8 cellular contexts compared by ENCODE assay signal in genomic region chr20:25623736-25624499, GRCh38. TPM values are rescaled to one million over a fixed set of nuclear protein-coding genes. Genes with fewer than 3 reads are reported as not detected.
A peak's percentile ranks its signal among the peaks of the same experiment; 100 is the strongest.
DNase-seq lines count a peak whose midpoint lies in the region; ATAC-seq and TF ChIP-seq lines count a peak whose summit lies in the region.

A gene with protein sequence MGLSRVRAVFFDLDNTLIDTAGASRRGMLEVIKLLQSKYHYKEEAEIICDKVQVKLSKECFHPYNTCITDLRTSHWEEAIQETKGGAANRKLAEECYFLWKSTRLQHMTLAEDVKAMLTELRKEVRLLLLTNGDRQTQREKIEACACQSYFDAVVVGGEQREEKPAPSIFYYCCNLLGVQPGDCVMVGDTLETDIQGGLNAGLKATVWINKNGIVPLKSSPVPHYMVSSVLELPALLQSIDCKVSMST (minus strand): TSS chr20:25624014. CDS start chr20:25623948, 66 bp downstream.

- peaks cover 0 to 5% of the 10 kb centered on the region in 2 donors for H3K36me3 Mint-ChIP-seq in naive B cell
- peaks cover 13% of the 10 kb centered on the region for H3K36me3 Mint-ChIP-seq in stimulated activated effector memory CD8-positive, alpha-beta T cell treated with anti-CD3 and anti-CD28 coated beads, Interleukin-12 subunit alpha, Interleukin-12 subunit beta, amount 100 ng/mL, for 72 hours

- DNase-seq in Daoy (ENCODE audit: low read depth) (peak; percentile 98), Peyer's patch (peak; percentile 88 to 97 (median 96)), activated T-helper 1 cell treated with Interleukin-2 at 50 U/mL for 16 hours (ENCODE audit: low read depth) (peak; percentile 70), fibroblast of gingiva (ENCODE audit: low read depth) (peak; percentile 98), naive B cell (peak; percentile 82)
- DNase-seq in stimulated activated effector memory CD8-positive, alpha-beta T cell treated with anti-CD3 and anti-CD28 coated beads, Interleukin-12 subunit alpha, Interleukin-12 subunit beta, amount 100 ng/mL, for 72 hours (ENCODE audit: low spot score in 2 of 2), result peak; percentile 85 to 95

- H3K27ac ChIP-seq in KOPT-K1 (ENCODE audit: low read depth, low read length, poor library complexity, severe bottlenecking) (peak within 1 kb of the TSS; percentile 79), Peyer's patch (peak within 1 kb of the TSS; percentile 87 to 97 (median 90))

- peak within 1 kb of the TSS; percentile 87 to 98 (median 96) for H3K4me3 Mint-ChIP-seq in naive B cell
- peak within 1 kb of the TSS; percentile 88 for H3K4me3 Mint-ChIP-seq in stimulated activated effector memory CD8-positive, alpha-beta T cell treated with anti-CD3 and anti-CD28 coated beads, Interleukin-12 subunit alpha, Interleukin-12 subunit beta, amount 100 ng/mL, for 72 hours

- peaks cover 17 to 35% (median 26%) of the 10 kb centered on the region in 3 donors for H3K4me1 Mint-ChIP-seq in naive B cell
- H3K4me1 Mint-ChIP-seq in stimulated activated effector memory CD8-positive, alpha-beta T cell treated with anti-CD3 and anti-CD28 coated beads, Interleukin-12 subunit alpha, Interleukin-12 subunit beta, amount 100 ng/mL, for 72 hours, result peaks cover 23% of the 10 kb centered on the region

- peaks cover 0 to 7% (median 2%) of the 10 kb centered on the region in 4 donors for H3K4me1 ChIP-seq in Peyer's patch

- TF ChIP-seq POLR2A in Peyer's patch (IDR thresholded peaks at IDR 0.05), result peak; percentile 44 to 53

- H3K27me3 ChIP-seq in Peyer's patch, result no peaks in the 10 kb centered on the region

- no peak for TF ChIP-seq CTCF in Peyer's patch (IDR thresholded peaks at IDR 0.05)

- peak; percentile 83 for ATAC-seq in GM21825 (IDR thresholded peaks at IDR 0.05; ENCODE audit: unreplicated experiment)
- peak; percentile 78 to 81 for ATAC-seq in naive B cell (ENCODE audit: low read depth in 2 of 2)
- peak; percentile 89 for ATAC-seq in stimulated activated effector memory CD8-positive, alpha-beta T cell treated with anti-CD3 and anti-CD28 coated beads, Interleukin-12 subunit alpha, Interleukin-12 subunit beta, amount 100 ng/mL, for 72 hours

- H3K27ac Mint-ChIP-seq in naive B cell, result peak within 1 kb of the TSS; percentile 83 to 97 (median 94)
- H3K27ac Mint-ChIP-seq in stimulated activated effector memory CD8-positive, alpha-beta T cell treated with anti-CD3 and anti-CD28 coated beads, Interleukin-12 subunit alpha, Interleukin-12 subunit beta, amount 100 ng/mL, for 72 hours, result peak within 1 kb of the TSS; percentile 97

- peaks cover 0 to 8% (median 3%) of the 10 kb centered on the region in 7 donors for H3K9me3 Mint-ChIP-seq in naive B cell
- peaks cover 5% of the 10 kb centered on the region for H3K9me3 Mint-ChIP-seq in stimulated activated effector memory CD8-positive, alpha-beta T cell treated with anti-CD3 and anti-CD28 coated beads, Interleukin-12 subunit alpha, Interleukin-12 subunit beta, amount 100 ng/mL, for 72 hours

- H3K9me3 ChIP-seq in KOPT-K1 (ENCODE audit: insufficient read depth, low read length, poor library complexity, severe bottlenecking) (peaks cover 8% of the 10 kb centered on the region), Peyer's patch (no peaks in the 10 kb centered on the region)

- no peaks in the 10 kb centered on the region for H3K27me3 Mint-ChIP-seq in naive B cell

- peak within 1 kb of the TSS; percentile 74 to 97 (median 81) for H3K4me3 ChIP-seq in Peyer's patch

- peaks cover 11% of the 10 kb centered on the region for H3K36me3 ChIP-seq in KOPT-K1 (ENCODE audit: insufficient read depth, low read length)
- no peaks in the 10 kb centered on the region for H3K36me3 ChIP-seq in Peyer's patch

RNA-seq across cellular contexts. Expression of the gene that starts here (rescaled TPM):
- total RNA-seq in Daoy (2014; rRNA removed; shearing (Covaris generic)), result 4.0 and 4.5 TPM in 2 replicates
- total RNA-seq in Peyer's patch, result 1 to 10 TPM; 3.2 to 5.0 (median 3.5) TPM
- polyA plus RNA-seq in naive B cell (ENCODE audit: low read depth in 6 of 6), result 1 to 10 TPM in 4 of 6 donors, under 1 TPM in 2; 0.60 to 1.9 (median 1.3) TPM

Comparison
In these comparisons a context has a peak if more than half of its experiments do, and no peak if none do; other contexts are left out.
1. Peak in every context shown above with its lines: DNase-seq, ATAC-seq, H3K4me3 ChIP-seq and H3K27ac ChIP-seq.